8 cellular contexts compared by ENCODE assay signal in genomic region chr17:386145-386876, GRCh38.
DNase-seq lines count a peak whose midpoint lies in the region; ATAC-seq and TF ChIP-seq lines count a peak whose summit lies in the region.

No MANE protein-coding gene starts in this region.

- peak; percentile 56 for TF ChIP-seq CTCF in GM12864 (IDR thresholded peaks at IDR 0.05; ENCODE audit: low read depth, low read length, missing control alignments)
- no peak for TF ChIP-seq CTCF in HL-60 (IDR thresholded peaks at IDR 0.05; ENCODE audit: insufficient read depth, low read length)

- H3K4me1 ChIP-seq in iPS-20b (ENCODE audit: insufficient read depth, low read length): peaks cover 28% of the 10 kb centered on the region

- no peaks in the 10 kb centered on the region for H3K36me3 ChIP-seq in iPS-20b (ENCODE audit: insufficient read depth, low read depth, low read length)

- ATAC-seq in GM21447 (IDR thresholded peaks at IDR 0.05; ENCODE audit: unreplicated experiment): no peak

- H3K9me3 Mint-ChIP-seq in T-helper 2 cell treated with Interferon-gamma antibody and Interleukin-4, amounts not matched to agents 5 μg/mL and 100 μg/mL, for 36 hours: peaks cover 4% of the 10 kb centered on the region

- peaks cover 29% of the 10 kb centered on the region for H3K27me3 Mint-ChIP-seq in T-helper 2 cell treated with Interferon-gamma antibody and Interleukin-4, amounts not matched to agents 5 μg/mL and 100 μg/mL, for 36 hours (ENCODE audit: low read depth)

- peaks cover 5% of the 10 kb centered on the region for H3K4me1 Mint-ChIP-seq in T-helper 2 cell treated with Interferon-gamma antibody and Interleukin-4, amounts not matched to agents 5 μg/mL and 100 μg/mL, for 36 hours (ENCODE audit: low read depth)

- DNase-seq in GM12864 (ENCODE audit: low read depth) (no peak), HL-60 (ENCODE audit: low read depth in 1 of 2, low spot score in 1 of 2) (peak in 1 of 2 experiments; percentile 38), astrocyte of the hippocampus (ENCODE audit: low read depth, low spot score) (peak; percentile 78), GF-D8 (lab: John Stamatoyannopoulos, UW) (no peak)
- peak; percentile 59 for DNase-seq in T-helper 2 cell treated with Interferon-gamma antibody and Interleukin-4, amounts not matched to agents 5 μg/mL and 100 μg/mL, for 36 hours (ENCODE audit: low spot score)
- DNase-seq in stimulated activated CD4-positive, alpha-beta T cell treated with anti-CD3 and anti-CD28 coated beads, Interleukin-15, amount 100 ng/mL, for 24 hours: peak; percentile 82

- peak overlapping the region; percentile 84 for H3K4me3 Mint-ChIP-seq in T-helper 2 cell treated with Interferon-gamma antibody and Interleukin-4, amounts not matched to agents 5 μg/mL and 100 μg/mL, for 36 hours

- H3K9ac ChIP-seq in iPS-20b (ENCODE audit: low read depth, low read length): no peak overlapping the region

- peak overlapping the region; percentile 45 for H3K4me3 ChIP-seq in GM12864 (ENCODE audit: low read depth, low read length)
- H3K4me3 ChIP-seq in HL-60 (replicated peaks; ENCODE audit: insufficient read depth, low read length): 0 out of 2 replicates have a peak overlapping the region, but pooled peaks have one; percentile 12
- peak overlapping the region; percentile 46; the same call in 1 of the 2 replicates for H3K4me3 ChIP-seq in iPS-20b (ENCODE audit: low read length)

- H3K36me3 Mint-ChIP-seq in T-helper 2 cell treated with Interferon-gamma antibody and Interleukin-4, amounts not matched to agents 5 μg/mL and 100 μg/mL, for 36 hours (ENCODE audit: low read depth): peaks cover 3% of the 10 kb centered on the region

- H3K27ac Mint-ChIP-seq in T-helper 2 cell treated with Interferon-gamma antibody and Interleukin-4, amounts not matched to agents 5 μg/mL and 100 μg/mL, for 36 hours: peak overlapping the region; percentile 24

- H3K9me3 ChIP-seq in iPS-20b (ENCODE audit: insufficient read depth, low read depth, low read length): no peaks in the 10 kb centered on the region; the same call in 1 of the 2 replicates

- no peak overlapping the region for H3K27ac ChIP-seq in HL-60 (replicated peaks)
- no peak overlapping the region for H3K27ac ChIP-seq in iPS-20b (ENCODE audit: low read length)

- peaks cover 6% of the 10 kb centered on the region for H3K27me3 ChIP-seq in HL-60 (ENCODE audit: insufficient read depth, poor library complexity, severe bottlenecking)
- H3K27me3 ChIP-seq in iPS-20b (ENCODE audit: insufficient read depth, low read length): peaks cover 78% of the 10 kb centered on the region

Comparison
In these comparisons a context has a peak if more than half of its experiments do, and no peak if none do; other contexts are left out.
1. DNase-seq: peak in T-helper 2 cell treated with Interferon-gamma antibody and Interleukin-4, amounts not matched to agents 5 μg/mL and 100 μg/mL, for 36 hours (single experiment), astrocyte of the hippocampus (single experiment) and stimulated activated CD4-positive, alpha-beta T cell treated with anti-CD3 and anti-CD28 coated beads, Interleukin-15, amount 100 ng/mL, for 24 hours (single experiment); none in GM12864 (single experiment) and GF-D8 (single experiment).
2. Peak in every context shown above with its lines, with median percentiles within 50 percentile points of each other: H3K4me3 ChIP-seq.